ENCODE assay signal across 14 cellular contexts in genomic region chr19:52258426-52258825, GRCh38. TPM values are rescaled to one million over a fixed set of nuclear protein-coding genes. Genes with fewer than 3 reads are reported as not detected.
DNase-seq lines count a peak whose midpoint lies in the region; ATAC-seq and TF ChIP-seq lines count a peak whose summit lies in the region.
"Had no signal": no experiment of that assay in that cellular context is flagged by ENCODE, and none has a peak within 500 bp of the region (broad histone marks: within the 10 kb centered on the region; RNA-seq: fewer than 3 reads in every experiment).

No MANE protein-coding gene starts in this region.

- peak; percentile 21 for DNase-seq in M059J (ENCODE audit: low read depth)
- peak; percentile 6 for DNase-seq in brain microvascular endothelial cell
- DNase-seq in iris pigment epithelial cell (ENCODE audit: low read depth), result peak; percentile 87
- no peak for DNase-seq in lower leg skin (ENCODE audit: low spot score in 2 of 2)
- no peak for DNase-seq in activated CD8-positive, alpha-beta T cell treated with anti-CD3 and anti-CD28 coated beads for 36 hours
- DNase-seq: CD8-positive, alpha-beta memory T cell; COR-L47; HCEC 1CT had no signal

- CTCF ChIA-PET in activated CD8-positive, alpha-beta T cell treated with anti-CD3 and anti-CD28 coated beads for 36 hours (lab: Charles Lee), result no interaction called here

- H3K27ac ChIP-seq in brain microvascular endothelial cell, result no peak overlapping the region
- H3K27ac ChIP-seq: BLaER1 treated with 17β-estradiol and CSF1 and Interleukin-3, amounts not matched to agents 10 nM and 100 nM had no signal

- H3K27me3 ChIP-seq in brain microvascular endothelial cell (replicated peaks), result no peaks in the 10 kb centered on the region
- H3K27me3 ChIP-seq: BLaER1 treated with 17β-estradiol and CSF1 and Interleukin-3, amounts not matched to agents 10 nM and 100 nM had no signal

- TF ChIP-seq POLR2A in lower leg skin (IDR thresholded peaks at IDR 0.05), result no peak

- TF ChIP-seq CTCF in brain microvascular endothelial cell (IDR thresholded peaks at IDR 0.05; ENCODE audit: low read depth, low read length, missing control alignments), result no peak
- TF ChIP-seq CTCF in lower leg skin (IDR thresholded peaks at IDR 0.05), result no peak
- TF ChIP-seq CTCF in activated CD8-positive, alpha-beta T cell treated with anti-CD3 and anti-CD28 coated beads for 36 hours (IDR thresholded peaks at IDR 0.05), result no peak

- no peaks in the 10 kb centered on the region for H3K9me3 Mint-ChIP-seq in activated CD8-positive, alpha-beta T cell treated with anti-CD3 and anti-CD28 coated beads for 36 hours
- H3K9me3 Mint-ChIP-seq: CD8-positive, alpha-beta memory T cell had no signal

- intact Hi-C loops in lower leg skin (cut with DNase I; ENCODE audit: low total_unique reads), result no loop called here
- intact Hi-C loops in activated CD8-positive, alpha-beta T cell treated with anti-CD3 and anti-CD28 coated beads for 36 hours (cut with micrococcal nuclease), result no loop called here

- no peak overlapping the region for H3K4me3 Mint-ChIP-seq in activated CD8-positive, alpha-beta T cell treated with anti-CD3 and anti-CD28 coated beads for 36 hours
- H3K4me3 Mint-ChIP-seq: B cell; CD8-positive, alpha-beta memory T cell; GM23338; IgD-negative memory B cell had no signal

- POLR2A ChIA-PET in activated CD8-positive, alpha-beta T cell treated with anti-CD3 and anti-CD28 coated beads for 36 hours (lab: Charles Lee), result no interaction called here

- WGBS in lower leg skin, 2 donors, result 98% methylated on average over 5 of the region's 5 CpGs

- peaks cover 2% of the 10 kb centered on the region for H3K27me3 Mint-ChIP-seq in activated CD8-positive, alpha-beta T cell treated with anti-CD3 and anti-CD28 coated beads for 36 hours
- H3K27me3 Mint-ChIP-seq: B cell, IgD-negative memory B cell had no signal

- in situ Hi-C loops in brain microvascular endothelial cell (cut with HindIII; ENCODE audit: low pct_ligation_motif_present, low sequenced_read_pairs), result no loop called here

- H3K4me1 Mint-ChIP-seq in activated CD8-positive, alpha-beta T cell treated with anti-CD3 and anti-CD28 coated beads for 36 hours (ENCODE audit: low read depth), result no peaks in the 10 kb centered on the region
- H3K4me1 Mint-ChIP-seq: B cell; CD8-positive, alpha-beta memory T cell; GM23338 had no signal

- no peaks in the 10 kb centered on the region for H3K36me3 Mint-ChIP-seq in activated CD8-positive, alpha-beta T cell treated with anti-CD3 and anti-CD28 coated beads for 36 hours (ENCODE audit: low read depth)

- no peak for ATAC-seq in HG02798 (IDR thresholded peaks at IDR 0.05; ENCODE audit: poor library complexity, unreplicated experiment)
- ATAC-seq in GM19452 (IDR thresholded peaks at IDR 0.05; ENCODE audit: unreplicated experiment), result no peak
- ATAC-seq in activated CD8-positive, alpha-beta T cell treated with anti-CD3 and anti-CD28 coated beads for 36 hours, result no peak
- ATAC-seq: GM23338 had no signal

- H3K4me3 ChIP-seq in brain microvascular endothelial cell (ENCODE audit: low read depth, low read length) (no peak overlapping the region), lower leg skin (ENCODE audit: low read depth, poor library complexity, severe bottlenecking) (no peak overlapping the region)
- H3K4me3 ChIP-seq: BLaER1 treated with 17β-estradiol and CSF1 and Interleukin-3, amounts not matched to agents 10 nM and 100 nM; GM23338 had no signal

- no peak overlapping the region for H3K27ac Mint-ChIP-seq in activated CD8-positive, alpha-beta T cell treated with anti-CD3 and anti-CD28 coated beads for 36 hours
- H3K27ac Mint-ChIP-seq: B cell, GM23338, IgD-negative memory B cell had no signal

- H3K36me3 ChIP-seq in brain microvascular endothelial cell (replicated peaks), result no peaks in the 10 kb centered on the region
- H3K36me3 ChIP-seq: BLaER1 treated with 17β-estradiol and CSF1 and Interleukin-3, amounts not matched to agents 10 nM and 100 nM had no signal

RNA-seq across cellular contexts. Expression of gene ZNF766, which starts 11.0 kb away (rescaled TPM):
- 23.9 and 24.6 TPM in 2 replicates for total RNA-seq in M059J (2014; rRNA removed; shearing (Covaris generic))
- 10 to 100 TPM in 3 of 4 donors, 1 to 10 TPM in 1; 8.0 to 18.4 (median 14.6) TPM for total RNA-seq in lower leg skin
- 10 to 100 TPM; 30.7 to 32.9 TPM for total RNA-seq in activated CD8-positive, alpha-beta T cell treated with anti-CD3 and anti-CD28 coated beads for 36 hours

RNA-seq across cellular contexts. Expression of gene ZNF480, which starts 38.5 kb away (rescaled TPM):
- total RNA-seq in M059J (2014; rRNA removed; shearing (Covaris generic)), result 10.2 and 13.6 TPM in 2 replicates
- total RNA-seq in lower leg skin, result 1 to 10 TPM; 2.8 to 6.2 (median 5.7) TPM
- 1 to 10 TPM; 2.6 to 3.2 TPM for total RNA-seq in activated CD8-positive, alpha-beta T cell treated with anti-CD3 and anti-CD28 coated beads for 36 hours

Comparison
In these comparisons a context has a peak if more than half of its experiments do, and no peak if none do; other contexts are left out.
1. DNase-seq: peak in M059J (single experiment), brain microvascular endothelial cell (single experiment) and iris pigment epithelial cell (single experiment); none in lower leg skin (0 of 2) and activated CD8-positive, alpha-beta T cell treated with anti-CD3 and anti-CD28 coated beads for 36 hours (single experiment).